ENCODE assay signal across 9 cellular contexts in genomic region chr2:64325852-64326577, GRCh38.
DNase-seq lines count a peak whose midpoint lies in the region; ATAC-seq and TF ChIP-seq lines count a peak whose summit lies in the region.
"Had no signal": no experiment of that assay in that cellular context is flagged by ENCODE, and none has a peak within 500 bp of the region (broad histone marks: within the 10 kb centered on the region; RNA-seq: fewer than 3 reads in every experiment).

No MANE protein-coding gene starts in this region.

- no peaks in the 10 kb centered on the region for H3K27me3 ChIP-seq in uterus

- peak; percentile 82 for ATAC-seq in HG02610 (IDR thresholded peaks at IDR 0.05; ENCODE audit: unreplicated experiment)

- H3K4me1 ChIP-seq in uterus: peaks cover 0 to 1% of the 10 kb centered on the region in 2 donors

- H3K9me3 Mint-ChIP-seq in T-helper 2 cell treated with Interferon-gamma antibody and Interleukin-4, amounts not matched to agents 5 μg/mL and 100 μg/mL, for 36 hours: no peaks in the 10 kb centered on the region
- H3K9me3 Mint-ChIP-seq: neural crest cell had no signal

- TF ChIP-seq CTCF in GM13976 (IDR thresholded peaks at IDR 0.05; ENCODE audit: borderline replicate concordance, control extremely low read depth, extremely low read depth, insufficient read depth, missing control alignments) (peak; percentile 19), uterus (IDR thresholded peaks at IDR 0.05) (no peak)

- DNase-seq in GM13976 (ENCODE audit: low spot score) (peak; percentile 80), germinal center (ENCODE audit: low spot score) (peak; percentile 22), anterior cingulate cortex (lab: John Stamatoyannopoulos, UW) (no peak), NCI-H82 (lab: John Stamatoyannopoulos, UW) (no peak), uterus (no peak)
- DNase-seq in T-helper 2 cell treated with Interferon-gamma antibody and Interleukin-4, amounts not matched to agents 5 μg/mL and 100 μg/mL, for 36 hours (ENCODE audit: low spot score): peak; percentile 79
- DNase-seq in effector CD8-positive, alpha-beta T cell (lab: John Stamatoyannopoulos, UW): no peak

- peaks cover 55% of the 10 kb centered on the region for H3K4me1 Mint-ChIP-seq in T-helper 2 cell treated with Interferon-gamma antibody and Interleukin-4, amounts not matched to agents 5 μg/mL and 100 μg/mL, for 36 hours (ENCODE audit: low read depth)

- no peak overlapping the region for H3K27ac ChIP-seq in uterus

- TF ChIP-seq POLR2A in uterus (IDR thresholded peaks at IDR 0.05): no peak

- H3K27ac Mint-ChIP-seq in T-helper 2 cell treated with Interferon-gamma antibody and Interleukin-4, amounts not matched to agents 5 μg/mL and 100 μg/mL, for 36 hours: peak overlapping the region; percentile 85

- peak overlapping the region; percentile 82 for H3K4me3 Mint-ChIP-seq in T-helper 2 cell treated with Interferon-gamma antibody and Interleukin-4, amounts not matched to agents 5 μg/mL and 100 μg/mL, for 36 hours
- H3K4me3 Mint-ChIP-seq: neural crest cell had no signal

- H3K27me3 Mint-ChIP-seq in T-helper 2 cell treated with Interferon-gamma antibody and Interleukin-4, amounts not matched to agents 5 μg/mL and 100 μg/mL, for 36 hours (ENCODE audit: low read depth): peaks cover 51% of the 10 kb centered on the region

- intact Hi-C loops in uterus (cut with DNase I; ENCODE audit: low total_unique reads): loop anchor here (10.0 kb wide), 1 partner anchor 271 kb away; no protein-coding TSS in a partner anchor

- H3K36me3 ChIP-seq in uterus: no peaks in the 10 kb centered on the region

- in situ Hi-C loops in GM13976 (cut with MboI; ENCODE audit: low sequenced_read_pairs, unreplicated experiment): loop anchor here (5.0 to 25.0 kb wide), 3 partner anchors 274 to 711 kb away; no protein-coding TSS in a partner anchor

- H3K9me3 ChIP-seq in uterus: no peaks in the 10 kb centered on the region

- no peak overlapping the region for H3K4me3 ChIP-seq in uterus

- H3K36me3 Mint-ChIP-seq in T-helper 2 cell treated with Interferon-gamma antibody and Interleukin-4, amounts not matched to agents 5 μg/mL and 100 μg/mL, for 36 hours (ENCODE audit: low read depth): no peaks in the 10 kb centered on the region

Comparison
In these comparisons a context has a peak if more than half of its experiments do, and no peak if none do; other contexts are left out.
1. DNase-seq: peak in GM13976 (single experiment), T-helper 2 cell treated with Interferon-gamma antibody and Interleukin-4, amounts not matched to agents 5 μg/mL and 100 μg/mL, for 36 hours (single experiment) and germinal center (single experiment); none in anterior cingulate cortex (0 of 58), effector CD8-positive, alpha-beta T cell (single experiment), NCI-H82 (single experiment) and uterus (0 of 2).